Comparison of ENCODE assay signal across 24 cellular contexts in genomic region chrX:31307952-31308351, GRCh38.
"Had no signal": no experiment of that assay in that cellular context is flagged by ENCODE, and none has a peak within 500 bp of the region (broad histone marks: within the 10 kb centered on the region; RNA-seq: fewer than 3 reads in every experiment).

No MANE protein-coding gene starts in this region.

- H3K27me3 ChIP-seq: colonic mucosa, esophagus squamous epithelium, gastrocnemius medialis, heart right ventricle had no signal

- H3K9me3 ChIP-seq: colonic mucosa, esophagus squamous epithelium, gastrocnemius medialis, left ventricle myocardium inferior, lower lobe of right lung, mucosa of descending colon had no signal

- H3K4me1 ChIP-seq: colonic mucosa, esophagus squamous epithelium, gastrocnemius medialis, heart right ventricle, left ventricle myocardium inferior, lower lobe of right lung had no signal

- H3K27ac ChIP-seq: colonic mucosa, epithelial cell of prostate, esophagus squamous epithelium, gastrocnemius medialis, heart right ventricle, left ventricle myocardium inferior, lower lobe of right lung had no signal

- H3K4me3 ChIP-seq: colonic mucosa, esophagus squamous epithelium, gastrocnemius medialis, heart right ventricle, left ventricle myocardium inferior, lower lobe of right lung, mucosa of descending colon had no signal

- DNase-seq: colonic mucosa; cortex of kidney; effector CD8-positive, alpha-beta T cell; effector memory CD8-positive, alpha-beta T cell; endodermal cell; erythroblast; esophagus squamous epithelium; foreskin fibroblast; foreskin melanocyte; gastrocnemius medialis; glutamatergic neuron; head of caudate nucleus; heart right ventricle; hippocampal formation; left cardiac atrium; left ventricle myocardium inferior; lower lobe of right lung; mesenchymal stem cell; mucosa of descending colon had no signal

- ATAC-seq: effector memory CD8-positive, alpha-beta T cell; esophagus mucosa; gastrocnemius medialis; heart right ventricle; left cardiac atrium; lower lobe of right lung; mucosa of descending colon had no signal

- H3K36me3 ChIP-seq: colonic mucosa, esophagus squamous epithelium, gastrocnemius medialis, heart right ventricle, left ventricle myocardium inferior, lower lobe of right lung had no signal

- FAIRE-seq: endometrium, islet of Langerhans, keratinocyte had no signal
